17 cellular contexts compared by ENCODE assay signal in genomic region chr14:63362305-63362914, GRCh38. TPM values are rescaled to one million over a fixed set of nuclear protein-coding genes. Genes with fewer than 3 reads are reported as not detected.
DNase-seq lines count a peak whose midpoint lies in the region; ATAC-seq and TF ChIP-seq lines count a peak whose summit lies in the region.
"Had no signal": no experiment of that assay in that cellular context is flagged by ENCODE, and none has a peak within 500 bp of the region (broad histone marks: within the 10 kb centered on the region; RNA-seq: fewer than 3 reads in every experiment).

No MANE protein-coding gene starts in this region.

- peaks cover 9% of the 10 kb centered on the region for H3K36me3 Mint-ChIP-seq in type B pancreatic cell

- peak overlapping the region; percentile 22 for H3K4me3 Mint-ChIP-seq in type B pancreatic cell
- H3K4me3 Mint-ChIP-seq: activated naive CD4-positive, alpha-beta T cell treated with anti-CD3 and anti-CD28 coated beads, Interleukin-2, amount 50 U/mL, for 24 hours had no signal

- no peak for TF ChIP-seq CTCF in type B pancreatic cell (conservative IDR thresholded peaks at IDR 0.05)

- H3K9me3 Mint-ChIP-seq in type B pancreatic cell, result peaks cover 18% of the 10 kb centered on the region

- ATAC-seq in left colon, result peak; percentile 70
- ATAC-seq in HG03460 (IDR thresholded peaks at IDR 0.05; ENCODE audit: unreplicated experiment), result no peak
- ATAC-seq in GM21381 (IDR thresholded peaks at IDR 0.05; ENCODE audit: unreplicated experiment), result no peak
- no peak for ATAC-seq in HG02981 (IDR thresholded peaks at IDR 0.05; ENCODE audit: unreplicated experiment)
- ATAC-seq: heart right ventricle, psoas muscle had no signal

- H3K27me3 Mint-ChIP-seq in type B pancreatic cell, result no peaks in the 10 kb centered on the region

- intact Hi-C loops in left colon (cut with DNase I, micrococcal nuclease), result no loop called here

- H3K27ac Mint-ChIP-seq in type B pancreatic cell, result no peak overlapping the region
- H3K27ac Mint-ChIP-seq: activated naive CD4-positive, alpha-beta T cell treated with anti-CD3 and anti-CD28 coated beads, Interleukin-2, amount 50 U/mL, for 24 hours had no signal

- peak; percentile 47 to 99 (median 87) for DNase-seq in NCI-H1417 (lab: John Stamatoyannopoulos, UW)
- peak; percentile 80 for DNase-seq in NCI-H345 treated with DMSO at 0.1 percent for 48 hours (lab: John Stamatoyannopoulos, UW; ENCODE audit: unreplicated experiment)
- no peak for DNase-seq in left colon
- no peak for DNase-seq in type B pancreatic cell (ENCODE audit: extremely low spot score, unreplicated experiment)
- DNase-seq: activated CD4-positive, alpha-beta T cell treated with anti-CD3 and anti-CD28 coated beads, Interleukin-2, amount 50 U/mL, for 4 hours; AML-193; heart right ventricle; NCI-H1694 treated with DMSO at 0.1 percent for 48 hours; psoas muscle had no signal

- H3K4me1 Mint-ChIP-seq in type B pancreatic cell (ENCODE audit: unreplicated experiment), result peaks cover 6% of the 10 kb centered on the region
- H3K4me1 Mint-ChIP-seq: activated naive CD4-positive, alpha-beta T cell treated with anti-CD3 and anti-CD28 coated beads, Interleukin-2, amount 50 U/mL, for 24 hours had no signal

RNA-seq across cellular contexts. Expression of gene GPHB5, which starts 43.7 kb away (rescaled TPM):
- total RNA-seq in left colon (not detected), type B pancreatic cell (ENCODE audit: low replicate concordance) (not detected in 2 replicates)
- total RNA-seq: astrocyte, Caco-2, heart right ventricle, lung, psoas muscle, RPMI7951 had no signal

Comparison
In these comparisons a context has a peak if more than half of its experiments do, and no peak if none do; other contexts are left out.
1. DNase-seq: peak in NCI-H1417 (3 of 3) and NCI-H345 treated with DMSO at 0.1 percent for 48 hours (single experiment); none in left colon (0 of 2) and type B pancreatic cell (single experiment).